Comparison of ENCODE assay signal across 23 cellular contexts in the genomic region with DNA sequence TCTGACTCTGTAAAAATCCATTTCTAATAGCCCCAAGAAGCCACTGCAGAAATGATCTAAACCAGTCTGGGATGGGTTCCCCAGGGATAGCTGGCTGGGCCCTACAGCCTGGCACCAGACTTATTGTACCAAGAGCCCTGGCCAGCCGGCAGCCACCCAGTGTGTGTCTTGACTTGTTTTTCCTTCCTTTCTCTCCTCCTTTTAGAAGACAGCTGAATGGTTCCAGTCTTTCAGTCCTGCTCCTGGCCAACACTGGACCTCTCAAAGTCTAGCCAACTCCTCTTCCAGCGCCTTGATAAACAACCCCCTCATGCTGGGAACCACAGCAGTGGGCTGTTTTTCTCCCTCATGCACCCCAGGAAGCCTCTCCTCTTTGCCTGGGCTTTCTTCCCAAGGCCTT. TPM values are rescaled to one million over a fixed set of nuclear protein-coding genes. Genes with fewer than 3 reads are reported as not detected.
DNase-seq lines count a peak whose midpoint lies in the region; ATAC-seq and TF ChIP-seq lines count a peak whose summit lies in the region.
"Had no signal": no experiment of that assay in that cellular context is flagged by ENCODE, and none has a peak within 500 bp of the region (broad histone marks: within the 10 kb centered on the region; RNA-seq: fewer than 3 reads in every experiment).

No MANE protein-coding gene starts in this region.

- H3K27ac Mint-ChIP-seq in nephron, result peak overlapping the region in 2 of 3 experiments; percentile 65 to 69
- H3K27ac Mint-ChIP-seq: CD4-positive, alpha-beta T cell had no signal

- no peak overlapping the region for H3K4me3 Mint-ChIP-seq in nephron
- H3K4me3 Mint-ChIP-seq: CD4-positive, alpha-beta T cell; H9; IgD-negative memory B cell had no signal

- H3K27me3 ChIP-seq in left ventricle myocardium inferior (ENCODE audit: low read depth), result no peaks in the 10 kb centered on the region
- no peaks in the 10 kb centered on the region for H3K27me3 ChIP-seq in thoracic aorta (replicated peaks; ENCODE audit: insufficient read depth)
- H3K27me3 ChIP-seq: BE2C, MG63 had no signal

- DNase-seq in left ventricle myocardium superior, result no peak
- DNase-seq in left ventricle myocardium inferior, result no peak
- no peak for DNase-seq in coronary artery (ENCODE audit: low spot score)
- DNase-seq in thoracic aorta (ENCODE audit: low spot score), result no peak
- DNase-seq in HK-2 (ENCODE audit: unreplicated experiment), result no peak
- DNase-seq: BE2C; Caco-2; CD4-positive, alpha-beta T cell; DMS153; H9; Karpas-422; MG63; NCI-H1048; NCI-H1436 treated with DMSO at 0.1 percent for 48 hours; NCI-H2029 treated with DMSO at 0.1 percent for 48 hours; NCI-H2171; NCI-H526; PC-3; RPMI8226 had no signal

- H3K9me3 Mint-ChIP-seq in nephron, result peaks cover 9% of the 10 kb centered on the region
- H3K9me3 Mint-ChIP-seq: CD4-positive, alpha-beta T cell had no signal

- peaks cover 37% of the 10 kb centered on the region for H3K4me1 Mint-ChIP-seq in nephron

- intact Hi-C loops in left ventricle myocardium superior (cut with micrococcal nuclease), result no loop called here
- intact Hi-C loops in left ventricle myocardium inferior (cut with micrococcal nuclease), result no loop called here

- TF ChIP-seq CTCF in left ventricle myocardium inferior (IDR thresholded peaks at IDR 0.05; ENCODE audit: borderline replicate concordance) (no peak), coronary artery (IDR thresholded peaks at IDR 0.05) (no peak), nephron (IDR thresholded peaks at IDR 0.05; ENCODE audit: unreplicated experiment in 3 of 3) (no peak), thoracic aorta (IDR thresholded peaks at IDR 0.05) (no peak)

- peaks cover 4% of the 10 kb centered on the region for H3K36me3 Mint-ChIP-seq in nephron (ENCODE audit: low read depth)

- H3K4me1 ChIP-seq in left ventricle myocardium inferior (no peaks in the 10 kb centered on the region), thoracic aorta (ENCODE audit: control insufficient read depth in 1 of 2, low read depth in 2 of 2) (peaks cover 0 to 54% of the 10 kb centered on the region in 2 donors)
- H3K4me1 ChIP-seq: BE2C, Caco-2 had no signal

- H3K4me3 ChIP-seq in left ventricle myocardium inferior, result no peak overlapping the region
- H3K4me3 ChIP-seq in coronary artery, result no peak overlapping the region
- no peak overlapping the region for H3K4me3 ChIP-seq in thoracic aorta
- H3K4me3 ChIP-seq: MG63 had no signal

- H3K36me3 ChIP-seq in left ventricle myocardium inferior (no peaks in the 10 kb centered on the region), thoracic aorta (no peaks in the 10 kb centered on the region)
- H3K36me3 ChIP-seq: BE2C, MG63 had no signal

- H3K27ac ChIP-seq in left ventricle myocardium inferior (replicated peaks) (no peak overlapping the region), coronary artery (peak overlapping the region; percentile 8 to 35), thoracic aorta (peak overlapping the region; percentile 60 to 67)

- ATAC-seq in left ventricle myocardium superior (peak; percentile 22), thoracic aorta (ENCODE audit: insufficient number of reproducible peaks, low FRiP score, low read depth) (no peak), GM19467 (IDR thresholded peaks at IDR 0.05; ENCODE audit: unreplicated experiment) (no peak), GM21529 (IDR thresholded peaks at IDR 0.05; ENCODE audit: unreplicated experiment) (no peak)
- ATAC-seq: PC-3 had no signal

- H3K27me3 Mint-ChIP-seq in nephron (ENCODE audit: low read depth), result no peaks in the 10 kb centered on the region
- H3K27me3 Mint-ChIP-seq: CD4-positive, alpha-beta T cell; IgD-negative memory B cell had no signal

- H3K9me3 ChIP-seq in left ventricle myocardium inferior (replicated peaks) (peaks cover 2% of the 10 kb centered on the region), thoracic aorta (no peaks in the 10 kb centered on the region)
- H3K9me3 ChIP-seq: BE2C, MG63 had no signal

RNA-seq across cellular contexts. Expression of a gene that starts 34.1 kb away (rescaled TPM):
- total RNA-seq in left ventricle myocardium superior (63.2 TPM), left ventricle myocardium inferior (65.4 TPM), thoracic aorta (10 to 100 TPM; 32.9 to 36.8 TPM)

RNA-seq across cellular contexts. Expression of a gene that starts 37.6 kb away (rescaled TPM):
- 439 TPM for total RNA-seq in left ventricle myocardium superior
- total RNA-seq in left ventricle myocardium inferior, result 477 TPM
- 1,000 to 10,000 TPM; 1,654 to 1,851 TPM for total RNA-seq in thoracic aorta

RNA-seq across cellular contexts. Expression of a gene that starts 47.4 kb away (rescaled TPM):
- total RNA-seq in left ventricle myocardium superior (125 TPM), left ventricle myocardium inferior (95.0 TPM), thoracic aorta (100 to 1,000 TPM in 1 of 2 donors, 10 to 100 TPM in 1; 64.7 to 182 TPM)
